22 cellular contexts compared by ENCODE assay signal in the genomic region with DNA sequence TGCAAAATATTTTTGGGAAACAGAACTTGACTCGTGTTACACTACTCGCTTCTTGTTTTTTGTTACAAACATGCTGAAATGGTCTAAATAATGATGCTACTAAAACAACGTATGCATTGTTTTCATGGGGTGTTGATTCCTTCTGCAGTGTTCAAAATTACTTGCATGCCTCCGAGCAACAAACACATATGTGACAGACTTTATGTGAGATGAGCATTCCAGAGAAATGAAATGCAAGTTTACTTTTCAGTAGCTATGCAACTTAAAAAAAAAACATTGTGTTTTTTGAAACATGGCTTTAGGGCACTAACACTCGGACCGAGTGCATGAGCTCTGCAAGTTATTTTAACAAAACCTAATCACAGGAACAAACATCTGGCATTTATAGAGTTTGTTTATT.
DNase-seq lines count a peak whose midpoint lies in the region; ATAC-seq and TF ChIP-seq lines count a peak whose summit lies in the region.
"Had no signal": no experiment of that assay in that cellular context is flagged by ENCODE, and none has a peak within 500 bp of the region (broad histone marks: within the 10 kb centered on the region; RNA-seq: fewer than 3 reads in every experiment).

No MANE protein-coding gene starts in this region.

- no peaks in the 10 kb centered on the region for H3K27me3 ChIP-seq in brain microvascular endothelial cell (replicated peaks)
- no peaks in the 10 kb centered on the region for H3K27me3 ChIP-seq in left lung
- H3K27me3 ChIP-seq: BLaER1, MG63, ovary, SJCRH30, thyroid gland had no signal

- in situ Hi-C loops in brain microvascular endothelial cell (cut with HindIII; ENCODE audit: low pct_ligation_motif_present, low sequenced_read_pairs): no loop called here

- H3K36me3 ChIP-seq in HEK293 (ENCODE audit: control insufficient read depth in 2 of 2, insufficient read depth in 1 of 2, low read length in 2 of 2) (peaks cover 0 to 14% of the 10 kb centered on the region in 2 experiments; a peak in 1 of 3 replicates), brain microvascular endothelial cell (replicated peaks) (no peaks in the 10 kb centered on the region), left lung (peaks cover 0 to 10% of the 10 kb centered on the region in 2 donors)
- H3K36me3 ChIP-seq: ovary, thyroid gland had no signal

- POLR2A ChIA-PET in HEK293 (lab: Yijun Ruan, JAX): no interaction called here

- no peak overlapping the region for H3K4me3 ChIP-seq in HEK293 (ENCODE audit: low read depth, low read length)
- no peak overlapping the region for H3K4me3 ChIP-seq in brain microvascular endothelial cell (ENCODE audit: low read depth, low read length)
- no peak overlapping the region for H3K4me3 ChIP-seq in left lung
- H3K4me3 ChIP-seq: BLaER1, MG63, ovary, SJCRH30, thyroid gland had no signal

- intact Hi-C loops in left lung (cut with DNase I): no loop called here

- no peaks in the 10 kb centered on the region for H3K9me3 ChIP-seq in HEK293 (ENCODE audit: control insufficient read depth, insufficient read depth, low read depth, low read length)
- H3K9me3 ChIP-seq in left lung: no peaks in the 10 kb centered on the region
- H3K9me3 ChIP-seq: BLaER1, MG63, ovary, SJCRH30, thyroid gland had no signal

- CTCF ChIA-PET in HEK293 (lab: Yijun Ruan, JAX): interaction anchor here (0.7 to 1.5 kb wide), 4 partner anchors 12 to 19 kb away, joined by 3 to 5 read pairs (median 4); no protein-coding TSS in a partner anchor

- no peak overlapping the region for H3K27ac ChIP-seq in HEK293 (ENCODE audit: extremely low read depth, low read depth, low read length)
- H3K27ac ChIP-seq in brain microvascular endothelial cell: peak overlapping the region; percentile 16
- H3K27ac ChIP-seq in left lung: no peak overlapping the region
- H3K27ac ChIP-seq: BLaER1, epithelial cell of prostate, ovary, SJCRH30 had no signal

- DNase-seq in brain microvascular endothelial cell: no peak
- peak; percentile 94 for DNase-seq in foreskin melanocyte
- DNase-seq in putamen (ENCODE audit: low spot score): peak; percentile 22
- no peak for DNase-seq in GM03348 (ENCODE audit: low spot score)
- DNase-seq in left lung: no peak
- DNase-seq in GM10266 (ENCODE audit: extremely low spot score): no peak
- DNase-seq: activated CD4-positive, alpha-beta memory T cell treated with anti-CD3 and anti-CD28 coated beads for 36 hours; activated naive CD8-positive, alpha-beta T cell treated with anti-CD3 and anti-CD28 coated beads, Interleukin-2, amount 10 ng/mL, durations not matched to agents 7 days and 5 days; activated T-cell treated with anti-CD3 and anti-CD28 coated beads, Interleukin-2, amount 50 U/mL, for 48 hours; kidney glomerular epithelial cell; MG63; NCI-H187 treated with DMSO at 0.1 percent for 48 hours; NCI-H446 treated with DMSO at 0.1 percent for 48 hours; ovary; SJCRH30; small intestine; thyroid gland had no signal

- ATAC-seq in left lung (no peak), GM18867 (IDR thresholded peaks at IDR 0.05; ENCODE audit: unreplicated experiment) (no peak)
- ATAC-seq: HCT116 had no signal

- TF ChIP-seq CTCF in HEK293 (tag by site-specific recombination; IDR thresholded peaks at IDR 0.05) (no peak), brain microvascular endothelial cell (IDR thresholded peaks at IDR 0.05; ENCODE audit: low read depth, low read length, missing control alignments) (no peak), left lung (IDR thresholded peaks at IDR 0.05) (no peak), GM10266 (IDR thresholded peaks at IDR 0.05; ENCODE audit: control insufficient read depth, insufficient read depth, low read depth, missing control alignments) (no peak)

- peaks cover 16% of the 10 kb centered on the region for H3K4me1 ChIP-seq in HEK293 (ENCODE audit: control insufficient read depth, insufficient read depth, low read length)
- peaks cover 0 to 11% of the 10 kb centered on the region in 2 donors for H3K4me1 ChIP-seq in left lung
- H3K4me1 ChIP-seq: BLaER1 had no signal

TF ChIP-seq in HEK293, 187 proteins besides CTCF, POLR2A, EP300 and RAD21:
- TF ChIP-seq ZNF529 (tag by site-specific recombination; IDR thresholded peaks at IDR 0.05; ENCODE audit: insufficient replicate concordance): no peak
- TF ChIP-seq, protein P1, sequence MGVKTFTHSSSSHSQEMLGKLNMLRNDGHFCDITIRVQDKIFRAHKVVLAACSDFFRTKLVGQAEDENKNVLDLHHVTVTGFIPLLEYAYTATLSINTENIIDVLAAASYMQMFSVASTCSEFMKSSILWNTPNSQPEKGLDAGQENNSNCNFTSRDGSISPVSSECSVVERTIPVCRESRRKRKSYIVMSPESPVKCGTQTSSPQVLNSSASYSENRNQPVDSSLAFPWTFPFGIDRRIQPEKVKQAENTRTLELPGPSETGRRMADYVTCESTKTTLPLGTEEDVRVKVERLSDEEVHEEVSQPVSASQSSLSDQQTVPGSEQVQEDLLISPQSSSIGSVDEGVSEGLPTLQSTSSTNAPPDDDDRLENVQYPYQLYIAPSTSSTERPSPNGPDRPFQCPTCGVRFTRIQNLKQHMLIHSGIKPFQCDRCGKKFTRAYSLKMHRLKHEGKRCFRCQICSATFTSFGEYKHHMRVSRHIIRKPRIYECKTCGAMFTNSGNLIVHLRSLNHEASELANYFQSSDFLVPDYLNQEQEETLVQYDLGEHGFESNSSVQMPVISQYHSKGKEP (tag by site-specific recombination; IDR thresholded peaks at IDR 0.05): 0 out of 2 replicates have a peak, but pooled peaks have one; percentile 4
- TF ChIP-seq, protein P2, sequence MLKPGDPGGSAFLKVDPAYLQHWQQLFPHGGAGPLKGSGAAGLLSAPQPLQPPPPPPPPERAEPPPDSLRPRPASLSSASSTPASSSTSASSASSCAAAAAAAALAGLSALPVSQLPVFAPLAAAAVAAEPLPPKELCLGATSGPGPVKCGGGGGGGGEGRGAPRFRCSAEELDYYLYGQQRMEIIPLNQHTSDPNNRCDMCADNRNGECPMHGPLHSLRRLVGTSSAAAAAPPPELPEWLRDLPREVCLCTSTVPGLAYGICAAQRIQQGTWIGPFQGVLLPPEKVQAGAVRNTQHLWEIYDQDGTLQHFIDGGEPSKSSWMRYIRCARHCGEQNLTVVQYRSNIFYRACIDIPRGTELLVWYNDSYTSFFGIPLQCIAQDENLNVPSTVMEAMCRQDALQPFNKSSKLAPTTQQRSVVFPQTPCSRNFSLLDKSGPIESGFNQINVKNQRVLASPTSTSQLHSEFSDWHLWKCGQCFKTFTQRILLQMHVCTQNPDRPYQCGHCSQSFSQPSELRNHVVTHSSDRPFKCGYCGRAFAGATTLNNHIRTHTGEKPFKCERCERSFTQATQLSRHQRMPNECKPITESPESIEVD (tag by site-specific recombination; IDR thresholded peaks at IDR 0.05): peak; percentile 72; the same call in 1 of the 2 replicates

Comparison
In these comparisons a context has a peak if more than half of its experiments do, and no peak if none do; other contexts are left out.
1. DNase-seq: peak in foreskin melanocyte (single experiment) and putamen (single experiment); none in brain microvascular endothelial cell (single experiment), GM03348 (single experiment), left lung (0 of 2) and GM10266 (single experiment).